ENCODE assay signal across 13 cellular contexts in genomic region chr11:129376658-129377341, GRCh38. TPM values are rescaled to one million over a fixed set of nuclear protein-coding genes. Genes with fewer than 3 reads are reported as not detected.
DNase-seq lines count a peak whose midpoint lies in the region; ATAC-seq, FAIRE-seq and TF ChIP-seq lines count a peak whose summit lies in the region.
"Had no signal": no experiment of that assay in that cellular context is flagged by ENCODE, and none has a peak within 500 bp of the region (broad histone marks: within the 10 kb centered on the region; RNA-seq: fewer than 3 reads in every experiment).

No MANE protein-coding gene starts in this region.

- H3K27me3 Mint-ChIP-seq in activated naive CD8-positive, alpha-beta T cell treated with anti-CD3 and anti-CD28 coated beads for 36 hours = peaks cover 86% of the 10 kb centered on the region

- TF ChIP-seq EP300 in HepG2 (IDR thresholded peaks at IDR 0.05; ENCODE audit: low read depth in 2 of 2, low read length in 2 of 2) (no peak), HepG2 (CRISPR knock-in tag; IDR thresholded peaks at IDR 0.05; ENCODE audit: borderline replicate concordance) (no peak)

- H3K79me2 ChIP-seq in HepG2 (ENCODE audit: insufficient read depth, low read length) (no peaks in the 10 kb centered on the region), keratinocyte (ENCODE audit: control insufficient read depth, insufficient read depth, low read length) (no peaks in the 10 kb centered on the region)

- H4K20me1 ChIP-seq in HepG2 (ENCODE audit: insufficient read depth, low read length) = no peaks in the 10 kb centered on the region
- H4K20me1 ChIP-seq in keratinocyte (ENCODE audit: control insufficient read depth, extremely low read depth, insufficient read depth, low read length) = no peaks in the 10 kb centered on the region

- no peaks in the 10 kb centered on the region for H3K36me3 ChIP-seq in HepG2 (replicated peaks in 1 of 2; ENCODE audit: control insufficient read depth in 1 of 2, insufficient read depth in 2 of 2, low read length in 2 of 2)
- no peaks in the 10 kb centered on the region for H3K36me3 ChIP-seq in right lobe of liver
- H3K36me3 ChIP-seq in keratinocyte (ENCODE audit: control insufficient read depth in 2 of 2, extremely low read depth in 1 of 2, insufficient read depth in 2 of 2, low read length in 2 of 2) = no peaks in the 10 kb centered on the region
- H3K36me3 ChIP-seq in vagina = no peaks in the 10 kb centered on the region
- H3K36me3 ChIP-seq: BE2C had no signal

- dilution Hi-C loops in keratinocyte (cut with MboI; ENCODE audit: extremely low pct_ligation_motif_present, low sequenced_read_pairs) = no loop called here

- H3K4me2 ChIP-seq in HepG2 (ENCODE audit: low read depth, low read length) = no peak overlapping the region
- H3K4me2 ChIP-seq in keratinocyte (ENCODE audit: control insufficient read depth, extremely low read depth, insufficient read depth, low read depth, low read length) = peak overlapping the region; percentile 57

- BruUV-seq in HepG2 (replicated peaks; lab: Mats Ljungman, UMichigan) = no TSS peak

- no peak for TF ChIP-seq RAD21 in HepG2 (CRISPR knock-in tag; IDR thresholded peaks at IDR 0.05)

- no peaks in the 10 kb centered on the region for H3K36me3 Mint-ChIP-seq in activated naive CD8-positive, alpha-beta T cell treated with anti-CD3 and anti-CD28 coated beads for 36 hours

- in situ Hi-C loops in HepG2 (cut with HindIII; ENCODE audit: extremely low pct_ligation_motif_present, low pct_unique_long_range_greater_than_20kb) = loop anchor here (5.0 kb wide), 1 partner anchor 321 kb away; no protein-coding TSS in a partner anchor

- H3K4me1 Mint-ChIP-seq in activated naive CD8-positive, alpha-beta T cell treated with anti-CD3 and anti-CD28 coated beads for 36 hours = peaks cover 20% of the 10 kb centered on the region

- peaks cover 10 to 80% of the 10 kb centered on the region in 2 experiments for H3K27me3 ChIP-seq in HepG2 (ENCODE audit: control insufficient read depth in 1 of 2, insufficient read depth in 2 of 2, low read length in 2 of 2)
- H3K27me3 ChIP-seq in right lobe of liver = peaks cover 11 to 62% of the 10 kb centered on the region in 2 donors
- H3K27me3 ChIP-seq in keratinocyte (ENCODE audit: control insufficient read depth, extremely low read depth, insufficient read depth, low read length) = peaks cover 41% of the 10 kb centered on the region
- H3K27me3 ChIP-seq in vagina = no peaks in the 10 kb centered on the region
- peaks cover 40% of the 10 kb centered on the region for H3K27me3 ChIP-seq in foreskin keratinocyte

- H3K4me1 ChIP-seq in HepG2 (ENCODE audit: insufficient read depth, low read length) = no peaks in the 10 kb centered on the region
- peaks cover 0 to 26% (median 6%) of the 10 kb centered on the region in 4 donors for H3K4me1 ChIP-seq in right lobe of liver
- peaks cover 12% of the 10 kb centered on the region for H3K4me1 ChIP-seq in keratinocyte (ENCODE audit: control insufficient read depth, extremely low read depth, insufficient read depth, low read length)
- H3K4me1 ChIP-seq in vagina = peaks cover 29% of the 10 kb centered on the region
- no peaks in the 10 kb centered on the region for H3K4me1 ChIP-seq in foreskin keratinocyte
- H3K4me1 ChIP-seq: BE2C had no signal

- ATAC-seq in HepG2 = no peak
- ATAC-seq in right lobe of liver = no peak
- ATAC-seq in HG02678 (IDR thresholded peaks at IDR 0.05; ENCODE audit: unreplicated experiment) = no peak
- no peak for ATAC-seq in GM19397 (IDR thresholded peaks at IDR 0.05; ENCODE audit: unreplicated experiment)
- ATAC-seq in foreskin keratinocyte = no peak

- H3K9ac ChIP-seq in HepG2 (ENCODE audit: insufficient read depth, low read depth, low read length) = no peak overlapping the region
- no peak overlapping the region for H3K9ac ChIP-seq in keratinocyte (ENCODE audit: control insufficient read depth, extremely low read depth, insufficient read depth, low read length)

- H3K9me3 ChIP-seq in HepG2 (ENCODE audit: low read length) (no peaks in the 10 kb centered on the region), right lobe of liver (no peaks in the 10 kb centered on the region), keratinocyte (ENCODE audit: control insufficient read depth, low read depth, low read length) (no peaks in the 10 kb centered on the region), vagina (no peaks in the 10 kb centered on the region)
- H3K9me3 ChIP-seq: BE2C had no signal

- 11% methylated on average over 12 of the region's 12 CpGs for WGBS in HepG2 (ENCODE audit: low lambda C conversion rate)
- WGBS in right lobe of liver (ENCODE audit: insufficient coverage, low coverage, low lambda C conversion rate, missing lambda C conversion rate) = 49% methylated on average over 12 of the region's 12 CpGs

- FAIRE-seq in HepG2 (lab: Jason Lieb, UNC) = no peak
- FAIRE-seq in keratinocyte (lab: Jason Lieb, UNC) = no peak

- no peak overlapping the region for H3K27ac ChIP-seq in HepG2 (ENCODE audit: extremely low read length, insufficient read depth, low read length)
- no peak overlapping the region for H3K27ac ChIP-seq in right lobe of liver
- H3K27ac ChIP-seq in keratinocyte (ENCODE audit: control insufficient read depth, insufficient read depth, low read length) = no peak overlapping the region
- H3K27ac ChIP-seq in vagina = peak overlapping the region; percentile 52
- no peak overlapping the region for H3K27ac ChIP-seq in foreskin keratinocyte
- H3K27ac ChIP-seq: HL-60 had no signal

- H2AFZ ChIP-seq in HepG2 (ENCODE audit: low read length) (no peak overlapping the region), keratinocyte (ENCODE audit: control insufficient read depth, low read length) (peak overlapping the region; percentile 50)

- POLR2A ChIA-PET in HepG2 (lab: Yijun Ruan, JAX) = no interaction called here

- no peak overlapping the region for H3K4me3 ChIP-seq in HepG2 (replicated peaks in 1 of 3; ENCODE audit: insufficient read depth in 1 of 3, low read depth in 2 of 3, low read length in 3 of 3)
- H3K4me3 ChIP-seq in right lobe of liver = no peak overlapping the region
- H3K4me3 ChIP-seq in keratinocyte (ENCODE audit: control insufficient read depth in 2 of 3, extremely low read depth in 1 of 3, insufficient read depth in 2 of 3, low read depth in 1 of 3, low read length in 3 of 3) = no peak overlapping the region
- peak overlapping the region in 1 of 2 donors; percentile 50 for H3K4me3 ChIP-seq in vagina

- H3K9me3 Mint-ChIP-seq in activated naive CD8-positive, alpha-beta T cell treated with anti-CD3 and anti-CD28 coated beads for 36 hours = no peaks in the 10 kb centered on the region

- peak overlapping the region; percentile 19 for H3K4me3 Mint-ChIP-seq in activated naive CD8-positive, alpha-beta T cell treated with anti-CD3 and anti-CD28 coated beads for 36 hours

- TF ChIP-seq POLR2A in HepG2 (IDR thresholded peaks at IDR 0.05; ENCODE audit: insufficient read depth in 1 of 2, low read depth in 2 of 2, low read length in 2 of 2) = no peak
- TF ChIP-seq POLR2A in right lobe of liver (IDR thresholded peaks at IDR 0.05) = no peak
- TF ChIP-seq POLR2A in vagina (IDR thresholded peaks at IDR 0.05) = no peak

- intact Hi-C loops in HepG2 (cut with micrococcal nuclease; ENCODE audit: unreplicated experiment) (loop anchor here (2.0 to 5.0 kb wide), 3 partner anchors 196 to 376 kb away; no protein-coding TSS in a partner anchor), right lobe of liver (cut with DNase I) (loop anchor here in 1 of 2 donors (10.0 kb wide), 2 partner anchors 318 to 368 kb away; no protein-coding TSS in a partner anchor), vagina (cut with DNase I) (no loop called here)

- no peaks in the 10 kb centered on the region for H3K9me1 ChIP-seq in keratinocyte (ENCODE audit: control insufficient read depth, extremely low read depth, insufficient read depth, low read length)

- CTCF ChIA-PET in HepG2 (lab: Yijun Ruan, JAX; ENCODE audit: low intra/inter-chr PET ratio, low total read pairs) = interaction anchor here (1.2 to 1.4 kb wide), 2 partner anchors 13 to 374 kb away, joined by 5 to 8 read pairs; no protein-coding TSS in a partner anchor

- TF ChIP-seq CTCF in HepG2 (CRISPR knock-in tag; IDR thresholded peaks at IDR 0.05) (no peak), right lobe of liver (IDR thresholded peaks at IDR 0.05) (no peak), keratinocyte (optimal IDR thresholded peaks at IDR 0.05 in 1 of 3, IDR thresholded peaks at IDR 0.05 in 1 of 3, conservative IDR thresholded peaks at IDR 0.05 in 1 of 3; ENCODE audit: extremely low read depth in 1 of 3, insufficient read depth in 2 of 3, low read length in 3 of 3) (no peak), vagina (IDR thresholded peaks at IDR 0.05) (no peak), foreskin keratinocyte (conservative IDR thresholded peaks at IDR 0.05) (no peak)

- DNase-seq in HepG2 (ENCODE audit: low spot score) = no peak
- no peak for DNase-seq in right lobe of liver
- no peak for DNase-seq in activated naive CD8-positive, alpha-beta T cell treated with anti-CD3 and anti-CD28 coated beads for 36 hours
- DNase-seq in keratinocyte (ENCODE audit: low read depth, low spot score) = no peak
- no peak for DNase-seq in vagina (ENCODE audit: extremely low spot score in 2 of 2)
- no peak for DNase-seq in foreskin keratinocyte
- DNase-seq: activated gamma-delta T cell; BE2C; stimulated activated CD4-positive, alpha-beta T cell treated with anti-CD3 and anti-CD28 coated beads, Interleukin-4, amount 100 ng/mL, for 24 hours; stimulated activated naive CD4-positive, alpha-beta T cell had no signal

- no peak overlapping the region for H3K27ac Mint-ChIP-seq in activated naive CD8-positive, alpha-beta T cell treated with anti-CD3 and anti-CD28 coated beads for 36 hours

RNA-seq across cellular contexts. Expression of gene BARX2, which starts 1.2 kb away (rescaled TPM):
- total RNA-seq in HepG2 (2016; rRNA removed; fragmentation: Illumina TruSeq; extraction: Trizol) = not detected in 2 replicates
- not detected in 2 replicates for total RNA-seq in HepG2 (2016; cell fraction: cytosol; rRNA removed; fragmentation: Illumina TruSeq; extraction: Trizol; ENCODE audit: low read depth)
- not detected in 2 replicates for total RNA-seq in HepG2 (2016; cell fraction: insoluble cytoplasmic fraction; rRNA removed; fragmentation: Illumina TruSeq; extraction: Trizol)
- not detected in 2 replicates for total RNA-seq in HepG2 (2016; cell fraction: membrane; rRNA removed; fragmentation: Illumina TruSeq; extraction: Trizol)
- not detected in 2 replicates for total RNA-seq in HepG2 (2016; cell fraction: nucleus; rRNA removed; fragmentation: Illumina TruSeq; extraction: Trizol)
- not detected in 2 replicates for polyA plus RNA-seq in HepG2 (2011; rRNA removed)
- polyA plus RNA-seq in HepG2 (2011; cell fraction: cytosol; rRNA removed) = not detected in 2 replicates
- not detected in 2 replicates for polyA plus RNA-seq in HepG2 (2011; cell fraction: nucleus; rRNA removed)
- polyA plus RNA-seq in HepG2 (2012) = not detected in 2 replicates
- not detected in 2 replicates for polyA plus RNA-seq in HepG2 (2016; cell fraction: cytosol; fragmentation: Illumina TruSeq; extraction: Trizol; ENCODE audit: low read depth)
- polyA plus RNA-seq in HepG2 (2016; cell fraction: insoluble cytoplasmic fraction; fragmentation: Illumina TruSeq; extraction: Trizol; ENCODE audit: low read depth) = not detected in 2 replicates
- not detected in 2 replicates for polyA plus RNA-seq in HepG2 (2016; cell fraction: membrane; fragmentation: Illumina TruSeq; extraction: Trizol; ENCODE audit: low read depth)
- not detected in 2 replicates for polyA plus RNA-seq in HepG2 (2016; cell fraction: nucleus; fragmentation: Illumina TruSeq; extraction: Trizol; ENCODE audit: insufficient read depth, low read depth)
- polyA minus RNA-seq in HepG2 (2011; rRNA and poly(A)+ RNA removed; ENCODE audit: low replicate concordance) = 0.16 TPM in 1 of 2 replicates, not detected in the other
- polyA minus RNA-seq in HepG2 (2011; cell fraction: cytosol; rRNA and poly(A)+ RNA removed) = not detected in 2 replicates
- polyA minus RNA-seq in HepG2 (2011; cell fraction: nucleus; rRNA and poly(A)+ RNA removed) = not detected in 2 replicates
- total RNA-seq in right lobe of liver = not detected
- total RNA-seq in activated naive CD8-positive, alpha-beta T cell treated with anti-CD3 and anti-CD28 coated beads for 36 hours = under 1 TPM in 1 of 2 experiments, not detected in 1; 0.12 TPM
- polyA plus RNA-seq in keratinocyte = 0.55 to 0.87 TPM (median 0.59 TPM) in 3 replicates
- polyA plus RNA-seq in keratinocyte (2011; ENCODE audit: low read depth) = 2.6 TPM
- 0.64 and 0.67 TPM in 2 replicates for polyA plus RNA-seq in keratinocyte (2011; cell fraction: cytosol; rRNA removed)
- polyA plus RNA-seq in keratinocyte (2011; cell fraction: nucleus; rRNA removed) = 0.46 and 0.60 TPM in 2 replicates
- 0.86 and 6.3 TPM in 2 replicates for polyA plus RNA-seq in keratinocyte (2012; ENCODE audit: low replicate concordance)
- 0.45 to 0.63 TPM (median 0.56 TPM) in 3 replicates for polyA minus RNA-seq in keratinocyte
- polyA minus RNA-seq in keratinocyte (2011; cell fraction: cytosol; rRNA and poly(A)+ RNA removed) = not detected
- 0.84 and 0.93 TPM in 2 replicates for polyA minus RNA-seq in keratinocyte (2011; cell fraction: nucleus; rRNA and poly(A)+ RNA removed)
- 25.3 TPM for total RNA-seq in vagina
- total RNA-seq in foreskin keratinocyte = 0.65 and 1.8 TPM in 2 replicates
- 1.2 and 2.3 TPM in 2 replicates for polyA plus RNA-seq in foreskin keratinocyte
